13 cellular contexts compared by ENCODE assay signal in genomic region chr11:44823006-44823405, GRCh38.
DNase-seq lines count a peak whose midpoint lies in the region; ATAC-seq, FAIRE-seq and TF ChIP-seq lines count a peak whose summit lies in the region.
"Had no signal": no experiment of that assay in that cellular context is flagged by ENCODE, and none has a peak within 500 bp of the region (broad histone marks: within the 10 kb centered on the region; RNA-seq: fewer than 3 reads in every experiment).

No MANE protein-coding gene starts in this region.

- no peaks in the 10 kb centered on the region for H3K36me3 Mint-ChIP-seq in CD4-positive, alpha-beta T cell (ENCODE audit: low read depth)
- H3K36me3 Mint-ChIP-seq in activated naive CD4-positive, alpha-beta T cell treated with anti-CD3 and anti-CD28 coated beads, Interleukin-2, amount 50 U/mL, for 72 hours = no peaks in the 10 kb centered on the region

- H3K27ac ChIP-seq in effector memory CD4-positive, alpha-beta T cell (ENCODE audit: insufficient read depth, low read length, poor library complexity, severe bottlenecking) = no peak overlapping the region
- no peak overlapping the region for H3K27ac ChIP-seq in CD4-positive, alpha-beta T cell (ENCODE audit: low read depth, low read length)
- H3K27ac ChIP-seq: body of pancreas had no signal

- CTCF ChIA-PET in CD4-positive, alpha-beta T cell (lab: Charles Lee) = interaction anchor here (1.4 kb wide), 1 partner anchor 41 kb away, joined by 3 read pairs; no protein-coding TSS in a partner anchor

- H3K27ac Mint-ChIP-seq in CD4-positive, alpha-beta T cell = no peak overlapping the region
- H3K27ac Mint-ChIP-seq in activated naive CD4-positive, alpha-beta T cell treated with anti-CD3 and anti-CD28 coated beads, Interleukin-2, amount 50 U/mL, for 72 hours = no peak overlapping the region

- no peak overlapping the region for H3K4me3 Mint-ChIP-seq in CD4-positive, alpha-beta T cell

- no peaks in the 10 kb centered on the region for H3K4me1 Mint-ChIP-seq in CD4-positive, alpha-beta T cell (ENCODE audit: low read depth)

- intact Hi-C loops in CD4-positive, alpha-beta T cell (cut with DNase I, micrococcal nuclease) = no loop called here

- TF ChIP-seq CTCF in D721Med (IDR thresholded peaks at IDR 0.05; ENCODE audit: insufficient read depth, missing control alignments) (peak; percentile 2), astrocyte of the cerebellum (IDR thresholded peaks at IDR 0.05; ENCODE audit: low read depth, low read length, missing control alignments) (peak; percentile 31)
- no peak for TF ChIP-seq CTCF in CD4-positive, alpha-beta T cell (IDR thresholded peaks at IDR 0.05)

- ATAC-seq in HG02623 (IDR thresholded peaks at IDR 0.05; ENCODE audit: unreplicated experiment) = no peak
- ATAC-seq in CD4-positive, alpha-beta T cell (ENCODE audit: poor library complexity) = no peak
- ATAC-seq in activated naive CD4-positive, alpha-beta T cell treated with anti-CD3 and anti-CD28 coated beads, Interleukin-2, amount 50 U/mL, for 72 hours = no peak
- ATAC-seq: body of pancreas, mucosa of descending colon had no signal

- no peaks in the 10 kb centered on the region for H3K27me3 ChIP-seq in H7 (ENCODE audit: control insufficient read depth, insufficient read depth, low read length)
- no peaks in the 10 kb centered on the region for H3K27me3 ChIP-seq in effector memory CD4-positive, alpha-beta T cell (replicated peaks; ENCODE audit: control insufficient read depth, insufficient read depth, low read length, poor library complexity, severe bottlenecking)
- no peaks in the 10 kb centered on the region for H3K27me3 ChIP-seq in CD4-positive, alpha-beta T cell (ENCODE audit: control insufficient read depth, insufficient read depth, low read length)
- H3K27me3 ChIP-seq: body of pancreas had no signal

- H3K4me3 ChIP-seq in H7 (ENCODE audit: insufficient read depth, low read depth, low read length) = no peak overlapping the region
- H3K4me3 ChIP-seq in astrocyte of the cerebellum (ENCODE audit: low read depth, low read length) = no peak overlapping the region
- H3K4me3 ChIP-seq in effector memory CD4-positive, alpha-beta T cell (ENCODE audit: insufficient read depth, low read depth, low read length, poor library complexity, severe bottlenecking) = no peak overlapping the region
- H3K4me3 ChIP-seq: body of pancreas, mucosa of descending colon had no signal

- POLR2A ChIA-PET in CD4-positive, alpha-beta T cell (lab: Charles Lee) = no interaction called here

- FAIRE-seq in D721Med (lab: Jason Lieb, UNC) = no peak
- FAIRE-seq: G401.6 had no signal

- H3K9me3 Mint-ChIP-seq in CD4-positive, alpha-beta T cell = no peaks in the 10 kb centered on the region
- H3K9me3 Mint-ChIP-seq in activated naive CD4-positive, alpha-beta T cell treated with anti-CD3 and anti-CD28 coated beads, Interleukin-2, amount 50 U/mL, for 72 hours = no peaks in the 10 kb centered on the region

- H3K27me3 Mint-ChIP-seq in CD4-positive, alpha-beta T cell = no peaks in the 10 kb centered on the region

- DNase-seq in D721Med (ENCODE audit: insufficient read length, low spot score) (no peak), H7 (peak; percentile 56), astrocyte of the cerebellum (ENCODE audit: low read depth) (no peak), mesenteric fat pad (ENCODE audit: low spot score) (peak; percentile 49)
- no peak for DNase-seq in effector memory CD4-positive, alpha-beta T cell
- DNase-seq in CD4-positive, alpha-beta T cell = no peak
- no peak for DNase-seq in activated naive CD4-positive, alpha-beta T cell treated with anti-CD3 and anti-CD28 coated beads, Interleukin-2, amount 50 U/mL, for 72 hours (ENCODE audit: low spot score in 2 of 2)
- DNase-seq: body of pancreas, glutamatergic neuron, mucosa of descending colon, NCI-H510A had no signal

- H3K36me3 ChIP-seq in H7 (replicated peaks; ENCODE audit: control insufficient read depth, insufficient read depth, low read length) = no peaks in the 10 kb centered on the region
- H3K36me3 ChIP-seq in effector memory CD4-positive, alpha-beta T cell (ENCODE audit: control insufficient read depth, insufficient read depth, low read length) = peaks cover 6% of the 10 kb centered on the region

- no peaks in the 10 kb centered on the region for H3K9me3 ChIP-seq in effector memory CD4-positive, alpha-beta T cell (ENCODE audit: control insufficient read depth, low read length)
- no peaks in the 10 kb centered on the region for H3K9me3 ChIP-seq in CD4-positive, alpha-beta T cell (ENCODE audit: control insufficient read depth, low read length)
- H3K9me3 ChIP-seq: body of pancreas, mucosa of descending colon had no signal

- H3K4me1 ChIP-seq in effector memory CD4-positive, alpha-beta T cell (ENCODE audit: control insufficient read depth, insufficient read depth, low read length, poor library complexity, severe bottlenecking) = no peaks in the 10 kb centered on the region
- H3K4me1 ChIP-seq: body of pancreas had no signal

- in situ Hi-C loops in astrocyte of the cerebellum (cut with HindIII; ENCODE audit: low sequenced_read_pairs) = no loop called here

Comparison
In these comparisons a context has a peak if more than half of its experiments do, and no peak if none do; other contexts are left out.
1. DNase-seq: peak in H7 (single experiment) and mesenteric fat pad (single experiment); none in D721Med (single experiment), astrocyte of the cerebellum (single experiment), effector memory CD4-positive, alpha-beta T cell (0 of 3), CD4-positive, alpha-beta T cell (0 of 10) and activated naive CD4-positive, alpha-beta T cell treated with anti-CD3 and anti-CD28 coated beads, Interleukin-2, amount 50 U/mL, for 72 hours (0 of 2).